In the genomic region with DNA sequence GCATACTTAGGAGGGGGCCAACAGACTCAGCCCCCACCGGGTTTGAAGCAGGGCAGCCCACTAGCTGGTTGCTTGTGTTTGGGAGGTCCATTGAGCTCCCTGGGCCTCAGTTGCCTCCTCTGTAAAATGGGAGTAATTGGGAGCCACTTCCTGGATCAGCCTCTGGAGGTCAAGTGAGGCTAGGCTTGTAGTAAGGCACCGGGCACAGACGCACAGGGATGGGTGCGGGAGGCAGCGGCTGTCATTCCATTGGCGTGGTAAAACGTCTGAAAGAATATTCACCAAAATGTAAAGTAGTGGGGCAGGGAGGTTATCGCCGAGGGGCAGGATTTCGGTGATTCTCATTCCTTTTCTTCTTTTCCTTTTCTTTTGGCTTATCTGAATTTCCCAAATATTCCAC, we compare ENCODE assay signal across 24 cellular contexts.
DNase-seq lines count a peak whose midpoint lies in the region; ATAC-seq and TF ChIP-seq lines count a peak whose summit lies in the region.
"Had no signal": no experiment of that assay in that cellular context is flagged by ENCODE, and none has a peak within 500 bp of the region (broad histone marks: within the 10 kb centered on the region; RNA-seq: fewer than 3 reads in every experiment).

No MANE protein-coding gene starts in this region.

- H3K27me3 Mint-ChIP-seq in CD14-positive monocyte (ENCODE audit: low read depth in 3 of 3) (peaks cover 0 to 4% (median 0%) of the 10 kb centered on the region in 3 donors), WTC11 (ENCODE audit: low read depth) (no peaks in the 10 kb centered on the region; the same call in 1 of the 2 replicates)
- H3K27me3 Mint-ChIP-seq: activated naive CD4-positive, alpha-beta T cell treated with anti-CD3 and anti-CD28 coated beads, Interleukin-2, amount 50 U/mL, for 24 hours had no signal

- peak overlapping the region in 1 of 2 donors; percentile 1 for H3K4me3 Mint-ChIP-seq in CD14-positive monocyte
- no peak overlapping the region for H3K4me3 Mint-ChIP-seq in WTC11
- H3K4me3 Mint-ChIP-seq: activated naive CD4-positive, alpha-beta T cell treated with anti-CD3 and anti-CD28 coated beads, Interleukin-2, amount 50 U/mL, for 24 hours; activated T-cell treated with anti-CD3 and anti-CD28 coated beads, Interleukin-2, amount 50 U/mL, for 72 hours; CD8-positive, alpha-beta memory T cell; H9 had no signal

- H4K91ac ChIP-seq in mesenchymal stem cell (ENCODE audit: low read length) = no peak overlapping the region

- no peak overlapping the region for H3K4ac ChIP-seq in mesenchymal stem cell (ENCODE audit: low read depth in 1 of 2, low read length in 2 of 2)

- H3K79me2 ChIP-seq in ACC112 (ENCODE audit: control insufficient read depth, insufficient read depth, low read length, unreplicated experiment) = no peaks in the 10 kb centered on the region

- H3K18ac ChIP-seq in mesenchymal stem cell (ENCODE audit: low read depth in 1 of 2, low read length in 2 of 2) = no peak overlapping the region

- no peaks in the 10 kb centered on the region for H3K9me3 ChIP-seq in mesenchymal stem cell (ENCODE audit: control insufficient read depth, low read length)
- H3K9me3 ChIP-seq in right cardiac atrium (ENCODE audit: control insufficient read depth, low read length) = no peaks in the 10 kb centered on the region
- H3K9me3 ChIP-seq: left lung, pancreas, thyroid gland had no signal

- H3K4me3 ChIP-seq in ACC112 (ENCODE audit: low read depth, low read length) (peak overlapping the region; percentile 50), mesenchymal stem cell (ENCODE audit: insufficient read depth in 1 of 2, low read depth in 1 of 2, low read length in 2 of 2) (peak overlapping the region in 1 of 2 experiments; percentile 57), right cardiac atrium (ENCODE audit: low read length) (no peak overlapping the region)
- H3K4me3 ChIP-seq: left lung, pancreas, thyroid gland had no signal

- H3K36me3 ChIP-seq in ACC112 (ENCODE audit: insufficient read depth, low read length) (no peaks in the 10 kb centered on the region), mesenchymal stem cell (ENCODE audit: control insufficient read depth in 1 of 2, insufficient read depth in 2 of 2, low read depth in 1 of 2, low read length in 2 of 2) (no peaks in the 10 kb centered on the region)
- H3K36me3 ChIP-seq: left lung, pancreas, thyroid gland had no signal

- intact Hi-C loops in CD14-positive monocyte (cut with micrococcal nuclease) = no loop called here
- intact Hi-C loops in right cardiac atrium (cut with DNase I) = no loop called here

- no peak overlapping the region for H2AK5ac ChIP-seq in mesenchymal stem cell (ENCODE audit: low read length, severe bottlenecking)

- POLR2A ChIA-PET in WTC11 (lab: Charles Lee) = no interaction called here

- TF ChIP-seq CTCF in CD14-positive monocyte (IDR thresholded peaks at IDR 0.05) (no peak), WTC11 (IDR thresholded peaks at IDR 0.05) (no peak)

- no peak overlapping the region for H4K8ac ChIP-seq in mesenchymal stem cell (ENCODE audit: low read length)

- H2BK12ac ChIP-seq in mesenchymal stem cell (ENCODE audit: low read length in 2 of 2) = no peak overlapping the region

- peaks cover 35% of the 10 kb centered on the region for H3K27me3 ChIP-seq in ACC112 (ENCODE audit: insufficient read depth, low read length)
- peaks cover 46 to 69% of the 10 kb centered on the region in 2 experiments for H3K27me3 ChIP-seq in mesenchymal stem cell (ENCODE audit: control insufficient read depth in 1 of 2, insufficient read depth in 1 of 2, low read length in 2 of 2)
- no peaks in the 10 kb centered on the region for H3K27me3 ChIP-seq in right cardiac atrium (ENCODE audit: control insufficient read depth, insufficient read depth)
- H3K27me3 ChIP-seq: left lung, pancreas, thyroid gland had no signal

- H3K27ac ChIP-seq in ACC112 (ENCODE audit: low read depth, low read length) (no peak overlapping the region), mesenchymal stem cell (ENCODE audit: low read length, poor library complexity, severe bottlenecking) (no peak overlapping the region), right cardiac atrium (ENCODE audit: low read length) (no peak overlapping the region)
- H3K27ac ChIP-seq: left lung, pancreas, thyroid gland had no signal

- H3K14ac ChIP-seq in mesenchymal stem cell (ENCODE audit: low read length in 2 of 2) = no peak overlapping the region

- H3K36me3 Mint-ChIP-seq in CD14-positive monocyte (no peaks in the 10 kb centered on the region), WTC11 (no peaks in the 10 kb centered on the region)
- H3K36me3 Mint-ChIP-seq: activated naive CD4-positive, alpha-beta T cell treated with anti-CD3 and anti-CD28 coated beads, Interleukin-2, amount 50 U/mL, for 24 hours; CD8-positive, alpha-beta memory T cell had no signal

- CTCF ChIA-PET in WTC11 (lab: Charles Lee) = no interaction called here

- peak overlapping the region; percentile 70 for H3K9ac ChIP-seq in mesenchymal stem cell (ENCODE audit: low read length)

- H3K9me3 Mint-ChIP-seq in CD14-positive monocyte = no peaks in the 10 kb centered on the region
- H3K9me3 Mint-ChIP-seq in WTC11 = no peaks in the 10 kb centered on the region
- H3K9me3 Mint-ChIP-seq: activated naive CD4-positive, alpha-beta T cell treated with anti-CD3 and anti-CD28 coated beads, Interleukin-2, amount 50 U/mL, for 24 hours; activated T-cell treated with anti-CD3 and anti-CD28 coated beads, Interleukin-2, amount 50 U/mL, for 72 hours; CD8-positive, alpha-beta memory T cell; H9; nephron had no signal

- no peak overlapping the region for H2BK5ac ChIP-seq in mesenchymal stem cell (ENCODE audit: low read depth, low read length, poor library complexity, severe bottlenecking)

- H2BK120ac ChIP-seq in mesenchymal stem cell (ENCODE audit: low read depth, low read length) = no peak overlapping the region

- H3K79me1 ChIP-seq in mesenchymal stem cell (replicated peaks; ENCODE audit: low read length, poor library complexity, severe bottlenecking) = no peaks in the 10 kb centered on the region

- H2BK15ac ChIP-seq in mesenchymal stem cell (ENCODE audit: low read depth, poor library complexity, severe bottlenecking) = no peak overlapping the region

- H3K4me1 Mint-ChIP-seq in CD14-positive monocyte (peaks cover 22% of the 10 kb centered on the region), WTC11 (peaks cover 15% of the 10 kb centered on the region)
- H3K4me1 Mint-ChIP-seq: activated naive CD4-positive, alpha-beta T cell treated with anti-CD3 and anti-CD28 coated beads, Interleukin-2, amount 50 U/mL, for 24 hours; CD8-positive, alpha-beta memory T cell had no signal

- 88% methylated on average over 6 of the region's 10 CpGs for WGBS in mesenchymal stem cell
- 51% methylated on average over 10 of the region's 10 CpGs for WGBS in right cardiac atrium

- DNase-seq in CD14-positive monocyte (ENCODE audit: low spot score) (peak; percentile 29), WTC11 (ENCODE audit: low spot score) (no peak), mesenchymal stem cell (no peak), right cardiac atrium (no peak), COR-L47 (lab: John Stamatoyannopoulos, UW) (no peak)
- DNase-seq: activated CD4-positive, alpha-beta T cell treated with anti-CD3 and anti-CD28 coated beads for 4 hours; activated T-cell treated with anti-CD3 and anti-CD28 coated beads, Interleukin-2, amount 50 U/mL, for 72 hours; effector memory CD4-positive, alpha-beta T cell; GF-D8; H9; KBM-7; left lung; midbrain; OCI-M1; Right ventricle myocardium superior; stimulated activated naive CD4-positive, alpha-beta T cell; thyroid gland had no signal

- H2AFZ ChIP-seq in ACC112 (ENCODE audit: low read length, unreplicated experiment) (no peak overlapping the region), mesenchymal stem cell (ENCODE audit: low read depth, low read length) (no peak overlapping the region)

- H3K4me1 ChIP-seq in ACC112 (ENCODE audit: control insufficient read depth, insufficient read depth, low read length, unreplicated experiment) (peaks cover 5% of the 10 kb centered on the region), mesenchymal stem cell (ENCODE audit: control insufficient read depth, insufficient read depth, low read depth, low read length) (no peaks in the 10 kb centered on the region), right cardiac atrium (ENCODE audit: control insufficient read depth, insufficient read depth, low read length) (no peaks in the 10 kb centered on the region)
- H3K4me1 ChIP-seq: left lung, pancreas had no signal

- H3K27ac Mint-ChIP-seq in CD14-positive monocyte (no peak overlapping the region), WTC11 (no peak overlapping the region)
- H3K27ac Mint-ChIP-seq: activated naive CD4-positive, alpha-beta T cell treated with anti-CD3 and anti-CD28 coated beads, Interleukin-2, amount 50 U/mL, for 24 hours; activated T-cell treated with anti-CD3 and anti-CD28 coated beads, Interleukin-2, amount 50 U/mL, for 72 hours; CD8-positive, alpha-beta memory T cell; nephron had no signal

- no peak overlapping the region for H3K4me2 ChIP-seq in mesenchymal stem cell (ENCODE audit: low read length, poor library complexity, severe bottlenecking)

- ATAC-seq in WTC11 (no peak), GM19324 (IDR thresholded peaks at IDR 0.05; ENCODE audit: low FRiP score, unreplicated experiment) (no peak), right cardiac atrium (no peak), GM19023 (IDR thresholded peaks at IDR 0.05; ENCODE audit: unreplicated experiment) (no peak)
- ATAC-seq: activated T-cell treated with anti-CD3 and anti-CD28 coated beads, Interleukin-2, amount 50 U/mL, for 72 hours had no signal

- H3K23ac ChIP-seq in mesenchymal stem cell (ENCODE audit: low read length in 2 of 2) = no peak overlapping the region

TF ChIP-seq in WTC11, 78 proteins besides CTCF, POLR2A, EP300 and RAD21:
- TF ChIP-seq GTF2I (CRISPR knock-in tag; conservative IDR thresholded peaks at IDR 0.05) (0 out of 2 replicates have a peak, but pooled peaks have one; percentile 40), JUN (CRISPR knock-in tag; IDR thresholded peaks at IDR 0.05) (no peak), HMGA2 (CRISPR knock-in tag; IDR thresholded peaks at IDR 0.05) (no peak), NR1H2 (CRISPR knock-in tag; IDR thresholded peaks at IDR 0.05) (no peak), OVOL2 (CRISPR knock-in tag; IDR thresholded peaks at IDR 0.05; ENCODE audit: borderline replicate concordance) (no peak), TCF7 (CRISPR knock-in tag; IDR thresholded peaks at IDR 0.05; ENCODE audit: low read depth) (no peak), TEAD1 (CRISPR knock-in tag; IDR thresholded peaks at IDR 0.05) (no peak)
- TF ChIP-seq, protein P1, sequence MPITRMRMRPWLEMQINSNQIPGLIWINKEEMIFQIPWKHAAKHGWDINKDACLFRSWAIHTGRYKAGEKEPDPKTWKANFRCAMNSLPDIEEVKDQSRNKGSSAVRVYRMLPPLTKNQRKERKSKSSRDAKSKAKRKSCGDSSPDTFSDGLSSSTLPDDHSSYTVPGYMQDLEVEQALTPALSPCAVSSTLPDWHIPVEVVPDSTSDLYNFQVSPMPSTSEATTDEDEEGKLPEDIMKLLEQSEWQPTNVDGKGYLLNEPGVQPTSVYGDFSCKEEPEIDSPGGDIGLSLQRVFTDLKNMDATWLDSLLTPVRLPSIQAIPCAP (CRISPR knock-in tag; IDR thresholded peaks at IDR 0.05) = no peak
